23 cellular contexts compared by ENCODE assay signal in genomic region chr11:45702511-45702910, GRCh38.
"Had no signal": no experiment of that assay in that cellular context is flagged by ENCODE, and none has a peak within 500 bp of the region (broad histone marks: within the 10 kb centered on the region; RNA-seq: fewer than 3 reads in every experiment).

No MANE protein-coding gene starts in this region.

- ATAC-seq: activated CD4-positive, alpha-beta T cell treated with anti-CD3 and anti-CD28 coated beads for 36 hours; activated naive CD4-positive, alpha-beta T cell treated with anti-CD3 and anti-CD28 coated beads, Interleukin-2, amount 50 U/mL, for 72 hours; activated T-cell treated with anti-CD3 and anti-CD28 coated beads, Interleukin-2, amount 50 U/mL, for 72 hours; esophagus mucosa had no signal

- H3K4me1 Mint-ChIP-seq: activated CD4-positive, alpha-beta T cell treated with anti-CD3 and anti-CD28 coated beads for 36 hours had no signal

- H3K4me3 Mint-ChIP-seq: activated CD4-positive, alpha-beta memory T cell treated with anti-CD3 and anti-CD28 coated beads, Interleukin-2, amount 10 ng/mL, durations not matched to agents 7 days and 5 days; activated CD4-positive, alpha-beta T cell treated with anti-CD3 and anti-CD28 coated beads for 36 hours; activated CD4-positive, alpha-beta T cell treated with anti-CD3 and anti-CD28 coated beads, Interleukin-2, amount 10 ng/mL, durations not matched to agents 24 days and 14 days; activated naive CD4-positive, alpha-beta T cell treated with anti-CD3 and anti-CD28 coated beads, Interleukin-2, amount 10 ng/mL, durations not matched to agents 7 days and 5 days; activated naive CD8-positive, alpha-beta T cell treated with anti-CD3 and anti-CD28 coated beads, Interleukin-2, amount 10 ng/mL, durations not matched to agents 7 days and 5 days; activated T-cell treated with anti-CD3 and anti-CD28 coated beads, Interleukin-2, amount 50 U/mL, for 24 hours; activated T-cell treated with anti-CD3 and anti-CD28 coated beads, Interleukin-2, amount 50 U/mL, for 72 hours; brain had no signal

- H3K9me3 Mint-ChIP-seq: activated CD4-positive, alpha-beta memory T cell treated with anti-CD3 and anti-CD28 coated beads, Interleukin-2, amount 10 ng/mL, durations not matched to agents 7 days and 5 days; activated CD4-positive, alpha-beta T cell treated with anti-CD3 and anti-CD28 coated beads, Interleukin-2, amount 10 ng/mL, durations not matched to agents 24 days and 14 days; activated naive CD4-positive, alpha-beta T cell treated with anti-CD3 and anti-CD28 coated beads, Interleukin-2, amount 10 ng/mL, durations not matched to agents 7 days and 5 days; activated naive CD4-positive, alpha-beta T cell treated with anti-CD3 and anti-CD28 coated beads, Interleukin-2, amount 50 U/mL, for 72 hours; activated naive CD8-positive, alpha-beta T cell treated with anti-CD3 and anti-CD28 coated beads, Interleukin-2, amount 10 ng/mL, durations not matched to agents 7 days and 5 days; activated T-cell treated with anti-CD3 and anti-CD28 coated beads, Interleukin-2, amount 50 U/mL, for 24 hours; activated T-cell treated with anti-CD3 and anti-CD28 coated beads, Interleukin-2, amount 50 U/mL, for 72 hours had no signal

- DNase-seq: activated CD4-positive, alpha-beta memory T cell treated with anti-CD3 and anti-CD28 coated beads, Interleukin-2, amount 10 ng/mL, durations not matched to agents 7 days and 5 days; activated CD4-positive, alpha-beta T cell treated with anti-CD3 and anti-CD28 coated beads for 36 hours; activated CD4-positive, alpha-beta T cell treated with anti-CD3 and anti-CD28 coated beads, Interleukin-2, amount 10 ng/mL, durations not matched to agents 24 days and 14 days; activated CD4-positive, CD25-positive, alpha-beta regulatory T cell; activated CD4-positive, CD25-positive, alpha-beta regulatory T cell treated with anti-CD3 and anti-CD28 coated beads, Interleukin-2, amount 50 U/mL, for 72 hours; activated CD8-positive, alpha-beta memory T cell treated with anti-CD3 and anti-CD28 coated beads, Interleukin-2, amount 50 U/mL, for 48 hours; activated gamma-delta T cell; activated naive CD4-positive, alpha-beta T cell; activated naive CD4-positive, alpha-beta T cell treated with anti-CD3 and anti-CD28 coated beads, Interleukin-2, amount 10 ng/mL, durations not matched to agents 7 days and 5 days; activated naive CD8-positive, alpha-beta T cell treated with anti-CD3 and anti-CD28 coated beads, Interleukin-2, amount 10 ng/mL, durations not matched to agents 7 days and 5 days; activated T-cell treated with anti-CD3 and anti-CD28 coated beads for 4 hours; activated T-cell treated with anti-CD3 and anti-CD28 coated beads, Interleukin-2, amount 50 U/mL, for 24 hours; activated T-cell treated with anti-CD3 and anti-CD28 coated beads, Interleukin-2, amount 50 U/mL, for 72 hours; central memory CD4-positive, alpha-beta T cell; cerebellar nuclear complex; colonic mucosa; effector CD8-positive, alpha-beta T cell; foreskin fibroblast; head of caudate nucleus; T-helper 2 cell had no signal

- H3K27ac Mint-ChIP-seq: activated CD4-positive, alpha-beta memory T cell treated with anti-CD3 and anti-CD28 coated beads, Interleukin-2, amount 10 ng/mL, durations not matched to agents 7 days and 5 days; activated CD4-positive, alpha-beta T cell treated with anti-CD3 and anti-CD28 coated beads for 36 hours; activated CD4-positive, alpha-beta T cell treated with anti-CD3 and anti-CD28 coated beads, Interleukin-2, amount 10 ng/mL, durations not matched to agents 24 days and 14 days; activated naive CD4-positive, alpha-beta T cell treated with anti-CD3 and anti-CD28 coated beads, Interleukin-2, amount 10 ng/mL, durations not matched to agents 7 days and 5 days; activated naive CD4-positive, alpha-beta T cell treated with anti-CD3 and anti-CD28 coated beads, Interleukin-2, amount 50 U/mL, for 72 hours; activated naive CD8-positive, alpha-beta T cell treated with anti-CD3 and anti-CD28 coated beads, Interleukin-2, amount 10 ng/mL, durations not matched to agents 7 days and 5 days; activated T-cell treated with anti-CD3 and anti-CD28 coated beads, Interleukin-2, amount 50 U/mL, for 24 hours; activated T-cell treated with anti-CD3 and anti-CD28 coated beads, Interleukin-2, amount 50 U/mL, for 72 hours; brain had no signal
